24 cellular contexts compared by ENCODE assay signal in the genomic region with DNA sequence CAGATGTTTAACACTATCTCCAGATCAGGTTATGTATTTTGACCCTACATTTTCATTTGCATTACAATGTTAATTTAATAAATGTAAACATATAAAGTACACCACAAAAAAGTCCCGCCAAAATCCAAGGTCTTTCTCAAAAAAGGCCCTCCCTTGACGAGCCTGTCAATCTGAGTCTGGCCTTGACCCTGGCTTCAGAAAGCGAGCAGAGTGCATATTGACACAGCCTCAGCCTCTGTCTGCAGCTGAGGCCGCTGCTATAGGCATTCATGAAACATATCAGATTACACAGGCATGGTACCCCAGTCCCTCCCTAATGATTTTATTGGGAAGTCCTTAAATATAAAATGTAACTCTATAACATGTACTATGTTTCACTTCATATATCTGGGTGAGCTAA. TPM values are rescaled to one million over a fixed set of nuclear protein-coding genes. Genes with fewer than 3 reads are reported as not detected.
A peak's percentile ranks its signal among the peaks of the same experiment; 100 is the strongest.
DNase-seq lines count a peak whose midpoint lies in the region; ATAC-seq, FAIRE-seq and TF ChIP-seq lines count a peak whose summit lies in the region.
"Had no signal": no experiment of that assay in that cellular context is flagged by ENCODE, and none has a peak within 500 bp of the region (broad histone marks: within the 10 kb centered on the region; RNA-seq: fewer than 3 reads in every experiment).

No MANE protein-coding gene starts in this region.

- peaks cover 60 to 80% (median 69%) of the 10 kb centered on the region in 11 experiments for H3K27me3 ChIP-seq in BLaER1 treated with 17β-estradiol and CSF1 and Interleukin-3, amounts not matched to agents 10 nM and 100 nM
- H3K27me3 ChIP-seq in DND-41 (ENCODE audit: insufficient read depth, low read length, poor library complexity) (no peaks in the 10 kb centered on the region), HepG2 (ENCODE audit: control insufficient read depth in 1 of 2, insufficient read depth in 2 of 2, low read length in 2 of 2) (no peaks in the 10 kb centered on the region)
- H3K27me3 ChIP-seq: thyroid gland had no signal

- no peaks in the 10 kb centered on the region for H3K9me3 Mint-ChIP-seq in Calu3 (ENCODE audit: low read depth, unreplicated experiment)
- H3K9me3 Mint-ChIP-seq: T-helper 1 cell treated with Interleukin-12 subunit alpha and Interleukin-12 subunit beta and Interleukin-4 antibody, amounts not matched to agents 30 μg/mL and 1 μg/mL, for 36 hours had no signal

- H3K9me3 ChIP-seq in BLaER1 treated with 17β-estradiol and CSF1 and Interleukin-3, amounts not matched to agents 10 nM and 100 nM (replicated peaks in 1 of 11), result no peaks in the 10 kb centered on the region
- H3K9me3 ChIP-seq in DND-41 (ENCODE audit: insufficient read depth, low read length, severe bottlenecking) (no peaks in the 10 kb centered on the region), HepG2 (ENCODE audit: low read length) (no peaks in the 10 kb centered on the region)
- H3K9me3 ChIP-seq: Caco-2, SJSA1, thyroid gland had no signal

- no TSS peak for BruUV-seq in HepG2 (replicated peaks; lab: Mats Ljungman, UMichigan)
- no TSS peak for BruUV-seq in Calu3 (replicated peaks; lab: Mats Ljungman, UMichigan)

- TF ChIP-seq POLR2A in HepG2 (IDR thresholded peaks at IDR 0.05; ENCODE audit: insufficient read depth in 1 of 2, low read depth in 2 of 2, low read length in 2 of 2), result peak in 1 of 2 experiments; percentile 47; a peak in 1 of 4 replicates

- no peak for DNase-seq in DND-41
- DNase-seq in NCI-H69 (lab: John Stamatoyannopoulos, UW), result peak; percentile 1
- DNase-seq in HepG2 (ENCODE audit: low spot score), result peak; percentile 83
- no peak for DNase-seq in NOMO-1 treated with DMSO at 0.1 percent for 48 hours (lab: John Stamatoyannopoulos, UW; ENCODE audit: unreplicated experiment)
- DNase-seq in occipital lobe (lab: John Stamatoyannopoulos, UW), result no peak
- no peak for DNase-seq in Calu3
- DNase-seq: activated CD4-positive, alpha-beta T cell treated with anti-CD3 and anti-CD28 coated beads, Interleukin-2, amount 50 U/mL, for 4 hours; activated gamma-delta T cell treated with Interleukin-2 at 50 U/mL for 16 hours; amniotic stem cell; Caco-2; head of caudate nucleus; left ventricle myocardium superior; NCI-H2171; NCI-H774; small intestine; stimulated activated CD4-positive, alpha-beta T cell treated with anti-CD3 and anti-CD28 coated beads, Interleukin-2, amount 100 ng/mL, for 48 hours; stimulated activated naive CD8-positive, alpha-beta T cell treated with anti-CD3 and anti-CD28 coated beads, Interleukin-15, Interleukin-2, amounts not matched to agents 100 U/mL and 50 U/mL, for 24 hours; thyroid gland had no signal

- H3K27me3 Mint-ChIP-seq in Calu3 (ENCODE audit: unreplicated experiment), result no peaks in the 10 kb centered on the region

- peak overlapping the region in 3 of 10 experiments; percentile 9 to 23 (median 12); a peak in 1 of 20 replicates for H3K4me3 ChIP-seq in BLaER1 treated with 17β-estradiol and CSF1 and Interleukin-3, amounts not matched to agents 10 nM and 100 nM
- H3K4me3 ChIP-seq in DND-41 (ENCODE audit: low read depth in 1 of 2, low read length in 2 of 2) (no peak overlapping the region), HepG2 (replicated peaks in 1 of 3; ENCODE audit: insufficient read depth in 1 of 3, low read depth in 2 of 3, low read length in 3 of 3) (peak overlapping the region in 2 of 3 experiments; percentile 12 to 28; a peak in 2 of 6 replicates)
- H3K4me3 ChIP-seq: SJSA1, thyroid gland had no signal

- POLR2A ChIA-PET in HepG2 (lab: Yijun Ruan, JAX), result interaction anchor here (1.3 to 2.5 kb wide), 4 partner anchors 8 to 131 kb away, joined by 4 to 8 read pairs (median 6); no protein-coding TSS in a partner anchor

- H3K4me3 Mint-ChIP-seq in Calu3 (ENCODE audit: low read depth, unreplicated experiment), result no peak overlapping the region
- H3K4me3 Mint-ChIP-seq: T-helper 1 cell treated with Interleukin-12 subunit alpha and Interleukin-12 subunit beta and Interleukin-4 antibody, amounts not matched to agents 30 μg/mL and 1 μg/mL, for 36 hours had no signal

- intact Hi-C loops in HepG2 (cut with micrococcal nuclease; ENCODE audit: unreplicated experiment), result loop anchor here (5.0 to 10.0 kb wide), 3 partner anchors 70 to 268 kb away; partner anchors contain the start of gene RAP2C
- intact Hi-C loops in Calu3 (cut with micrococcal nuclease; ENCODE audit: unreplicated experiment), result loop anchor here (10.0 kb wide), 1 partner anchor 268 kb away; the partner anchor contains the start of gene RAP2C

- peaks cover 19% of the 10 kb centered on the region for H3K4me1 Mint-ChIP-seq in Calu3 (ENCODE audit: low read depth, unreplicated experiment)

- no peak for TF ChIP-seq RAD21 in HepG2 (CRISPR knock-in tag; IDR thresholded peaks at IDR 0.05)

- CTCF ChIA-PET in HepG2 (lab: Yijun Ruan, JAX; ENCODE audit: low intra/inter-chr PET ratio, low total read pairs), result no interaction called here
- CTCF ChIA-PET in Calu3 (lab: Charles Lee), result no interaction called here

- H3K36me3 Mint-ChIP-seq in Calu3 (ENCODE audit: insufficient read depth, unreplicated experiment), result no peaks in the 10 kb centered on the region

- no peak overlapping the region for H3K27ac Mint-ChIP-seq in Calu3 (ENCODE audit: unreplicated experiment)
- H3K27ac Mint-ChIP-seq: T-helper 1 cell treated with Interleukin-12 subunit alpha and Interleukin-12 subunit beta and Interleukin-4 antibody, amounts not matched to agents 30 μg/mL and 1 μg/mL, for 36 hours had no signal

- ATAC-seq in DND-41 (ENCODE audit: insufficient read depth, low read depth), result no peak
- peak; percentile 80 for ATAC-seq in HepG2
- ATAC-seq: left ventricle myocardium superior; stimulated activated naive CD8-positive, alpha-beta T cell treated with anti-CD3 and anti-CD28 coated beads, Interleukin-15, Interleukin-2, amounts not matched to agents 100 U/mL and 50 U/mL, for 24 hours had no signal

- H3K4me2 ChIP-seq in BLaER1 treated with 17β-estradiol and CSF1 and Interleukin-3, amounts not matched to agents 10 nM and 100 nM, result peak overlapping the region; percentile 69 to 85 (median 79)
- peak overlapping the region; percentile 71; the same call in 1 of the 2 replicates for H3K4me2 ChIP-seq in DND-41 (ENCODE audit: insufficient read depth, low read length)
- H3K4me2 ChIP-seq in HepG2 (ENCODE audit: low read depth, low read length), result peak overlapping the region; percentile 80

- H3K9ac ChIP-seq in BLaER1 treated with 17β-estradiol and CSF1 and Interleukin-3, amounts not matched to agents 10 nM and 100 nM, result peak overlapping the region in 9 of 11 experiments; percentile 55 to 85 (median 78); a peak in 16 of 22 replicates
- H3K9ac ChIP-seq in DND-41 (ENCODE audit: low read depth, low read length) (no peak overlapping the region), HepG2 (ENCODE audit: insufficient read depth, low read depth, low read length) (no peak overlapping the region; the same call in 1 of the 2 replicates)

- peak overlapping the region; percentile 6 to 98 (median 97); a peak in 21 of 22 replicates for H3K27ac ChIP-seq in BLaER1 treated with 17β-estradiol and CSF1 and Interleukin-3, amounts not matched to agents 10 nM and 100 nM
- H3K27ac ChIP-seq in DND-41 (ENCODE audit: low read length) (peak overlapping the region; percentile 47; the same call in 1 of the 2 replicates), HepG2 (ENCODE audit: extremely low read length, insufficient read depth, low read length) (peak overlapping the region; percentile 94)
- H3K27ac ChIP-seq: SJSA1, thyroid gland had no signal

- TF ChIP-seq EP300 in HepG2 (IDR thresholded peaks at IDR 0.05; ENCODE audit: low read depth in 2 of 2, low read length in 2 of 2) (peak; percentile 42 to 94; a peak in 3 of 4 replicates), HepG2 (CRISPR knock-in tag; IDR thresholded peaks at IDR 0.05; ENCODE audit: borderline replicate concordance) (peak; percentile 72; the same call in 1 of the 2 replicates)

- H2AFZ ChIP-seq in DND-41 (ENCODE audit: low read depth, low read length) (no peak overlapping the region), HepG2 (ENCODE audit: low read length) (no peak overlapping the region)

- in situ Hi-C loops in HepG2 (cut with HindIII; ENCODE audit: extremely low pct_ligation_motif_present, low pct_unique_long_range_greater_than_20kb), result loop anchor here (10.0 kb wide), 1 partner anchor 68 kb away; no protein-coding TSS in a partner anchor

- FAIRE-seq in HepG2 (lab: Jason Lieb, UNC), result peak; percentile 50
- FAIRE-seq: bronchial epithelial cell, G401.6, H54, small intestine had no signal

- no peaks in the 10 kb centered on the region; a peak in 1 of 22 replicates for H4K20me1 ChIP-seq in BLaER1 treated with 17β-estradiol and CSF1 and Interleukin-3, amounts not matched to agents 10 nM and 100 nM
- H4K20me1 ChIP-seq in DND-41 (ENCODE audit: insufficient read depth, low read length), result peaks cover 8% of the 10 kb centered on the region; the same call in 1 of the 2 replicates
- H4K20me1 ChIP-seq in HepG2 (ENCODE audit: insufficient read depth, low read length), result no peaks in the 10 kb centered on the region

- H3K79me2 ChIP-seq in DND-41 (ENCODE audit: insufficient read depth, low read length), result peaks cover 95% of the 10 kb centered on the region
- H3K79me2 ChIP-seq in HepG2 (ENCODE audit: insufficient read depth, low read length), result peaks cover 82% of the 10 kb centered on the region

- TF ChIP-seq CTCF in DND-41 (IDR thresholded peaks at IDR 0.05; ENCODE audit: borderline replicate concordance, extremely low read depth, low read length, poor library complexity, severe bottlenecking) (no peak), HepG2 (CRISPR knock-in tag; IDR thresholded peaks at IDR 0.05) (no peak), Calu3 (IDR thresholded peaks at IDR 0.05; ENCODE audit: unreplicated experiment) (no peak)

- H3K36me3 ChIP-seq in BLaER1 treated with 17β-estradiol and CSF1 and Interleukin-3, amounts not matched to agents 10 nM and 100 nM, result no peaks in the 10 kb centered on the region; a peak in 3 of 22 replicates
- no peaks in the 10 kb centered on the region for H3K36me3 ChIP-seq in DND-41 (ENCODE audit: insufficient read depth, low read length)
- no peaks in the 10 kb centered on the region for H3K36me3 ChIP-seq in HepG2 (replicated peaks in 1 of 2; ENCODE audit: control insufficient read depth in 1 of 2, insufficient read depth in 2 of 2, low read length in 2 of 2)
- H3K36me3 ChIP-seq: SJSA1, thyroid gland had no signal

- peaks cover 74 to 96% (median 87%) of the 10 kb centered on the region in 10 experiments for H3K4me1 ChIP-seq in BLaER1 treated with 17β-estradiol and CSF1 and Interleukin-3, amounts not matched to agents 10 nM and 100 nM
- H3K4me1 ChIP-seq in DND-41 (ENCODE audit: insufficient read depth, low read length), result peaks cover 78% of the 10 kb centered on the region
- peaks cover 93% of the 10 kb centered on the region for H3K4me1 ChIP-seq in HepG2 (ENCODE audit: insufficient read depth, low read length)
- H3K4me1 ChIP-seq: SJSA1, thyroid gland had no signal

- WGBS in HepG2 (ENCODE audit: low lambda C conversion rate), result 0% methylated on average over 3 of the region's 4 CpGs

RNA-seq across cellular contexts. Expression of gene MBNL3, which starts 6.2 kb away (rescaled TPM):
- total RNA-seq in HepG2 (2016; rRNA removed; fragmentation: Illumina TruSeq; extraction: Trizol), result 155 and 367 TPM in 2 replicates
- 13.3 and 14.6 TPM in 2 replicates for total RNA-seq in HepG2 (2016; cell fraction: cytosol; rRNA removed; fragmentation: Illumina TruSeq; extraction: Trizol; ENCODE audit: low read depth)
- 151 and 343 TPM in 2 replicates for total RNA-seq in HepG2 (2016; cell fraction: insoluble cytoplasmic fraction; rRNA removed; fragmentation: Illumina TruSeq; extraction: Trizol)
- 51.3 and 60.6 TPM in 2 replicates for total RNA-seq in HepG2 (2016; cell fraction: membrane; rRNA removed; fragmentation: Illumina TruSeq; extraction: Trizol)
- 147 and 156 TPM in 2 replicates for total RNA-seq in HepG2 (2016; cell fraction: nucleus; rRNA removed; fragmentation: Illumina TruSeq; extraction: Trizol)
- polyA plus RNA-seq in HepG2 (2011; rRNA removed), result 184 and 257 TPM in 2 replicates
- 176 and 180 TPM in 2 replicates for polyA plus RNA-seq in HepG2 (2011; cell fraction: cytosol; rRNA removed)
- 79.2 and 90.5 TPM in 2 replicates for polyA plus RNA-seq in HepG2 (2011; cell fraction: nucleus; rRNA removed)
- 89.3 and 124 TPM in 2 replicates for polyA plus RNA-seq in HepG2 (2012)
- 13.4 and 13.7 TPM in 2 replicates for polyA plus RNA-seq in HepG2 (2016; cell fraction: cytosol; fragmentation: Illumina TruSeq; extraction: Trizol; ENCODE audit: low read depth)
- polyA plus RNA-seq in HepG2 (2016; cell fraction: insoluble cytoplasmic fraction; fragmentation: Illumina TruSeq; extraction: Trizol; ENCODE audit: low read depth), result 152 and 158 TPM in 2 replicates
- polyA plus RNA-seq in HepG2 (2016; cell fraction: membrane; fragmentation: Illumina TruSeq; extraction: Trizol; ENCODE audit: low read depth), result 28.6 and 30.8 TPM in 2 replicates
- polyA plus RNA-seq in HepG2 (2016; cell fraction: nucleus; fragmentation: Illumina TruSeq; extraction: Trizol; ENCODE audit: insufficient read depth, low read depth), result 118 and 129 TPM in 2 replicates
- polyA minus RNA-seq in HepG2 (2011; rRNA and poly(A)+ RNA removed; ENCODE audit: low replicate concordance), result 456 and 893 TPM in 2 replicates
- polyA minus RNA-seq in HepG2 (2011; cell fraction: cytosol; rRNA and poly(A)+ RNA removed), result 213 and 216 TPM in 2 replicates
- 149 and 164 TPM in 2 replicates for polyA minus RNA-seq in HepG2 (2011; cell fraction: nucleus; rRNA and poly(A)+ RNA removed)
- total RNA-seq in occipital lobe, result 2.8 TPM
- 18.9 and 21.0 TPM in 2 replicates for total RNA-seq in Calu3 (2022)

Comparison
In these comparisons a context has a peak if more than half of its experiments do, and no peak if none do; other contexts are left out.
1. H3K27ac ChIP-seq: peak in every context shown above with its lines; median percentile 97 in BLaER1 treated with 17β-estradiol and CSF1 and Interleukin-3, amounts not matched to agents 10 nM and 100 nM; 94 in HepG2; 47 in DND-41.
2. H3K4me3 ChIP-seq: peak in HepG2 (2 of 3); none in DND-41 (0 of 2).
3. H3K9ac ChIP-seq: peak in BLaER1 treated with 17β-estradiol and CSF1 and Interleukin-3, amounts not matched to agents 10 nM and 100 nM (9 of 11); none in DND-41 (single experiment) and HepG2 (single experiment).
4. DNase-seq: peak in NCI-H69 (single experiment) and HepG2 (single experiment); none in DND-41 (single experiment), NOMO-1 treated with DMSO at 0.1 percent for 48 hours (single experiment), occipital lobe (single experiment) and Calu3 (single experiment).
5. Peak in every context shown above with its lines, with median percentiles within 50 percentile points of each other: H3K4me2 ChIP-seq.